In the genomic region with DNA sequence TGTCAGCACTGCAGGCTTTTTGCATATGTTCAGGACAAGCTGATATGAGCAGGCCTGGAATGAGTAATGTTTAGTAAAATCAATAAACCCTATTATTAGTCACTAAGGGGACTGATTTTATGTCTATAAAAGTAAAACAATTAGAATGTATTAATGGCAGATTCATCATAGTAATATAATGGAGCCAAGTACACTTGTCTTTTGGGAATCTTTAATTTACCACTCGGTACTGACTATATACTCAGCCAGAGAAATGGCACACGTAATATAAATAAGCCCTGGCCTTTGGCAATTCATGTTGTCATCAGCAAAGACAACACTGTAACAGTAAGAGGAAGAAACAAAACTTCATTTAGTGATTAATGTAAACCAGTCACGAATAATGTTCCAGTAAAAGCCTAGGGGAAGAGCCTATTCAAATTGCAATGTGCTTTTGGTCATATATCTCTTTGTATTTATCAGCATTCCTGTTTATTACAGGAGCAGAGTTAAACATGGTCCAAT, we compare ENCODE assay signal across 14 cellular contexts.
DNase-seq lines count a peak whose midpoint lies in the region; ATAC-seq and TF ChIP-seq lines count a peak whose summit lies in the region.
"Had no signal": no experiment of that assay in that cellular context is flagged by ENCODE, and none has a peak within 500 bp of the region (broad histone marks: within the 10 kb centered on the region; RNA-seq: fewer than 3 reads in every experiment).

No MANE protein-coding gene starts in this region.

- H3K36me3 ChIP-seq in trophoblast cell (ENCODE audit: control insufficient read depth in 1 of 2, insufficient read depth in 2 of 2, low read length in 2 of 2) (peaks cover 2 to 5% of the 10 kb centered on the region in 2 experiments), adrenal gland (replicated peaks in 1 of 2) (no peaks in the 10 kb centered on the region)

- H3K14ac ChIP-seq in trophoblast cell (ENCODE audit: low read length), result no peak overlapping the region

- no peak overlapping the region for H2AFZ ChIP-seq in trophoblast cell (ENCODE audit: insufficient read depth, low read length, poor library complexity)

- ATAC-seq in GM18870 (IDR thresholded peaks at IDR 0.05; ENCODE audit: unreplicated experiment), result peak; percentile 37
- ATAC-seq: activated CD8-positive, alpha-beta T cell treated with anti-CD3 and anti-CD28 coated beads for 36 hours had no signal

- no peak overlapping the region for H4K91ac ChIP-seq in trophoblast cell (ENCODE audit: low read depth, low read length)

- H4K12ac ChIP-seq in trophoblast cell (ENCODE audit: low read depth, low read length), result no peak overlapping the region

- H2AK5ac ChIP-seq in trophoblast cell (ENCODE audit: low read length), result no peak overlapping the region

- H3K18ac ChIP-seq in trophoblast cell (ENCODE audit: low read length), result no peak overlapping the region

- no peak overlapping the region for H2BK12ac ChIP-seq in trophoblast cell (ENCODE audit: low read length)

- no peak for TF ChIP-seq CTCF in adrenal gland (IDR thresholded peaks at IDR 0.05)

- no peak overlapping the region for H4K8ac ChIP-seq in trophoblast cell (ENCODE audit: low read depth, low read length)

- peaks cover 19 to 25% of the 10 kb centered on the region in 2 experiments for H3K4me1 ChIP-seq in trophoblast cell (ENCODE audit: control insufficient read depth in 1 of 2, insufficient read depth in 2 of 2, low read length in 2 of 2)
- H3K4me1 ChIP-seq in adrenal gland (replicated peaks in 1 of 2), result peaks cover 0 to 12% of the 10 kb centered on the region in 2 donors

- no peak overlapping the region for H3K9ac ChIP-seq in trophoblast cell (ENCODE audit: low read length)

- H3K23ac ChIP-seq in trophoblast cell (ENCODE audit: low read length), result no peak overlapping the region

- H3K4me2 ChIP-seq in trophoblast cell (ENCODE audit: low read length), result no peak overlapping the region

- intact Hi-C loops in posterior cingulate gyrus (cut with DNase I), result no loop called here
- intact Hi-C loops in adrenal gland (cut with DNase I), result no loop called here

- no peak overlapping the region for H2BK120ac ChIP-seq in trophoblast cell (ENCODE audit: insufficient read depth, low read length, poor library complexity)

- no CpG with 5 or more reads among the region's 3 CpGs for WGBS in trophoblast cell (ENCODE audit: extremely low coverage, insufficient coverage, insufficient read length)
- 66 to 81% (median 73%) methylated on average over 3 of the region's 3 CpGs for WGBS in adrenal gland, 4 donors

- H3K27ac ChIP-seq in epithelial cell of prostate (peak overlapping the region; percentile 29), trophoblast cell (ENCODE audit: low read depth, low read length) (peak overlapping the region; percentile 86), adrenal gland (peak overlapping the region in 1 of 5 donors; percentile 5)
- H3K27ac ChIP-seq: right atrium auricular region had no signal

- no peak overlapping the region for H3K4me3 ChIP-seq in trophoblast cell (ENCODE audit: low read depth, low read length)
- H3K4me3 ChIP-seq in adrenal gland, result no peak overlapping the region
- H3K4me3 ChIP-seq: right atrium auricular region had no signal

- DNase-seq in NCI-H1048 (lab: John Stamatoyannopoulos, UW) (peak; percentile 50), epithelial cell of prostate (ENCODE audit: low read depth, low spot score) (no peak), trophoblast cell (no peak), posterior cingulate gyrus (no peak), adrenal gland (no peak), NCI-H446 treated with DMSO at 0.1 percent for 48 hours (lab: John Stamatoyannopoulos, UW) (no peak)
- no peak for DNase-seq in activated naive CD4-positive, alpha-beta T cell (lab: John Stamatoyannopoulos, UW)
- DNase-seq: activated CD8-positive, alpha-beta T cell treated with anti-CD3 and anti-CD28 coated beads for 36 hours; activated gamma-delta T cell; CD4-positive, CD25-positive, alpha-beta regulatory T cell; naive B cell; NCI-H345 had no signal

- H3K27me3 ChIP-seq in trophoblast cell (ENCODE audit: insufficient read depth, low read length) (no peaks in the 10 kb centered on the region), adrenal gland (no peaks in the 10 kb centered on the region)
- H3K27me3 ChIP-seq: right atrium auricular region had no signal

- H3K9me3 ChIP-seq in trophoblast cell (ENCODE audit: insufficient read depth, low read depth, low read length) (no peaks in the 10 kb centered on the region), adrenal gland (replicated peaks in 1 of 3) (no peaks in the 10 kb centered on the region)
- H3K9me3 ChIP-seq: right atrium auricular region had no signal

- peaks cover 2% of the 10 kb centered on the region for H3K79me2 ChIP-seq in trophoblast cell (ENCODE audit: control insufficient read depth, insufficient read depth, low read length, poor library complexity)

- no peak for TF ChIP-seq POLR2A in adrenal gland (IDR thresholded peaks at IDR 0.05)

- H2BK5ac ChIP-seq in trophoblast cell (ENCODE audit: low read depth, low read length, poor library complexity), result no peak overlapping the region

- H3K4ac ChIP-seq in trophoblast cell (ENCODE audit: low read depth, low read length), result no peak overlapping the region

- H3K79me1 ChIP-seq in trophoblast cell (ENCODE audit: low read length), result peaks cover 32% of the 10 kb centered on the region
